Comparison of ENCODE assay signal across 8 cellular contexts in genomic region chr2:163734911-163735691, GRCh38. TPM values are rescaled to one million over a fixed set of nuclear protein-coding genes. Genes with fewer than 3 reads are reported as not detected.
DNase-seq lines count a peak whose midpoint lies in the region; ATAC-seq and TF ChIP-seq lines count a peak whose summit lies in the region.

No MANE protein-coding gene starts in this region.

- H3K27ac ChIP-seq in RWPE1 (no peak overlapping the region), gastroesophageal sphincter (peak overlapping the region; percentile 86 to 97 (median 94))

- H3K9me3 ChIP-seq in gastroesophageal sphincter: no peaks in the 10 kb centered on the region

- intact Hi-C loops in activated naive CD4-positive, alpha-beta T cell treated with anti-CD3 and anti-CD28 coated beads for 36 hours (cut with micrococcal nuclease): no loop called here

- no peak overlapping the region for H3K4me3 Mint-ChIP-seq in activated naive CD4-positive, alpha-beta T cell treated with anti-CD3 and anti-CD28 coated beads for 36 hours

- no peaks in the 10 kb centered on the region for H3K9me3 Mint-ChIP-seq in activated naive CD4-positive, alpha-beta T cell treated with anti-CD3 and anti-CD28 coated beads for 36 hours

- peaks cover 2% of the 10 kb centered on the region for H3K36me3 Mint-ChIP-seq in activated naive CD4-positive, alpha-beta T cell treated with anti-CD3 and anti-CD28 coated beads for 36 hours (ENCODE audit: low read depth)

- POLR2A ChIA-PET in RWPE1 (lab: Yijun Ruan, JAX; ENCODE audit: low non-redundant PET): interaction anchor here (1.0 kb wide), 1 partner anchor 179 kb away, joined by 4 read pairs; no protein-coding TSS in a partner anchor

- H3K27me3 ChIP-seq in gastroesophageal sphincter: no peaks in the 10 kb centered on the region

- no peak for TF ChIP-seq EP300 in gastroesophageal sphincter (IDR thresholded peaks at IDR 0.05)

- no peaks in the 10 kb centered on the region for H3K36me3 ChIP-seq in gastroesophageal sphincter

- WGBS in gastroesophageal sphincter (ENCODE audit: low coverage in 1 of 2), 2 donors: 4 to 5% methylated on average over 17 of the region's 17 CpGs

- ATAC-seq in gastroesophageal sphincter: no peak

- TF ChIP-seq CTCF in RWPE1 (conservative IDR thresholded peaks at IDR 0.05; ENCODE audit: low read depth): no peak
- TF ChIP-seq CTCF in gastroesophageal sphincter (IDR thresholded peaks at IDR 0.05): no peak

- DNase-seq in H4 (ENCODE audit: low spot score) (peak; percentile 40), RWPE1 (ENCODE audit: low spot score) (peak; percentile 22), renal cortical epithelial cell (ENCODE audit: low read depth) (peak; percentile 36), GF-D8 (lab: John Stamatoyannopoulos, UW) (no peak)
- no peak for DNase-seq in activated CD8-positive, alpha-beta memory T cell treated with anti-CD3 and anti-CD28 coated beads, Interleukin-2, amount 50 U/mL, for 4 hours
- DNase-seq in activated naive CD4-positive, alpha-beta T cell treated with anti-CD3 and anti-CD28 coated beads for 36 hours: no peak
- DNase-seq in activated T-cell treated with anti-CD3 and anti-CD28 coated beads, Interleukin-2, amount 50 U/mL, for 48 hours: no peak

- CTCF ChIA-PET in RWPE1 (lab: Yijun Ruan, JAX): interaction anchor here (1.1 kb wide), 1 partner anchor 153 kb away, joined by 5 read pairs; no protein-coding TSS in a partner anchor
- CTCF ChIA-PET in activated naive CD4-positive, alpha-beta T cell treated with anti-CD3 and anti-CD28 coated beads for 36 hours (lab: Charles Lee): no interaction called here

- H3K4me3 ChIP-seq in gastroesophageal sphincter: peak overlapping the region; percentile 63 to 77

- no peak overlapping the region for H3K27ac Mint-ChIP-seq in activated naive CD4-positive, alpha-beta T cell treated with anti-CD3 and anti-CD28 coated beads for 36 hours

- peaks cover 0 to 24% (median 0%) of the 10 kb centered on the region in 3 donors for H3K4me1 ChIP-seq in gastroesophageal sphincter

- H3K27me3 Mint-ChIP-seq in activated naive CD4-positive, alpha-beta T cell treated with anti-CD3 and anti-CD28 coated beads for 36 hours (ENCODE audit: low read depth): peaks cover 22% of the 10 kb centered on the region

- TF ChIP-seq POLR2A in gastroesophageal sphincter (IDR thresholded peaks at IDR 0.05): no peak

- peaks cover 4% of the 10 kb centered on the region for H3K4me1 Mint-ChIP-seq in activated naive CD4-positive, alpha-beta T cell treated with anti-CD3 and anti-CD28 coated beads for 36 hours (ENCODE audit: low read depth)

RNA-seq across cellular contexts. Expression of gene FIGN, which starts 0.7 kb away (rescaled TPM):
- 2.4 and 2.7 TPM in 2 replicates for total RNA-seq in H4 (2014; rRNA removed; shearing (Covaris generic))
- total RNA-seq in gastroesophageal sphincter (10 to 100 TPM in 2 of 4 donors, 1 to 10 TPM in 2; 5.0 to 17.5 (median 10.2) TPM), renal cortical epithelial cell (3.0 and 9.0 TPM in 2 replicates)
- not detected for total RNA-seq in activated naive CD4-positive, alpha-beta T cell treated with anti-CD3 and anti-CD28 coated beads for 36 hours

Comparison
In these comparisons a context has a peak if more than half of its experiments do, and no peak if none do; other contexts are left out.
1. DNase-seq: peak in H4 (single experiment), RWPE1 (single experiment) and renal cortical epithelial cell (single experiment); none in GF-D8 (single experiment), activated CD8-positive, alpha-beta memory T cell treated with anti-CD3 and anti-CD28 coated beads, Interleukin-2, amount 50 U/mL, for 4 hours (single experiment), activated naive CD4-positive, alpha-beta T cell treated with anti-CD3 and anti-CD28 coated beads for 36 hours (single experiment) and activated T-cell treated with anti-CD3 and anti-CD28 coated beads, Interleukin-2, amount 50 U/mL, for 48 hours (0 of 2).